Comparison of ENCODE assay signal across 11 cellular contexts in the genomic region with DNA sequence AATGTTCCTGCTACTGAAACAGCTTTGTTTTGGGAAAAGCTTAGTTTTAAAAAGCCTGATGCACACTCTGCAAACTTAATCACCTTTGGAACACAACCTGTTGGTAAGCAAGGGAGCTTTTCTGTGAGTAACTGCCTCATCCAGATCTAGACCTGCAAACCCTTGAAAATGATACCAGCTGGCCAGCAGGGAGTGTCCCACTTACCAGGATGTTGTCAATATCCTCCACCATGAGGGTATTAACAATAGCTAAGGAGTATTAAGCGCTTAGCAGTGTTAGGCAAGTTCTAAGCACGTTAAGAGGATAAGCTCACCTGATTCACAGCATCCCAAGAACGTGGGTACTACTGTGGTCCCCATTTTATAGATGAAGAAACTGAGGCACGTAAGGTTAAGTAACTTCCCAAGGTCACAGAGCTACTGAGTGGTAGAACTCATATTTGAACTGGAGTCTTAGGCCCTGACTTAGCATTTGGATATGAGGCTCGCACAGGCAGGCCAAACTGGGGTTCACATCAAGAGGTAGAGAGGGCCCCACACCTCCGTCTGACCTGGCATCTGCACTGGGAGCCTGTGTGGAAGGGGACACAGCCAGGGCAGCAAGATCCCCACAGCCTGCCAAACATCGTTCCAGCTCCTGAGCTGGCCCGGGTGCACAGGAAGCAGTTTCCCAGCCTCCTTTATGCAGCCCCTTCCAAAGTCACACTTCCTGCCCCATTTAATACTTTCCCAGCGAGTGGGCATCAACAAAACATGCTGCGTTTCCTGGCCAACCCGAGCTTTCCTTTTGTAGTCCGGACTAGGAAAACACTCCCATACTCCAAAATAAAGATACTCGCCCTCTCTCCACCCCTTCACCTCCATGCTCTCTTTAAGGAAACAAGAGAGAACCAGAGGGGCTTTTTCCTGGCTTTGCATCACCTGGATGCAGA. TPM values are rescaled to one million over a fixed set of nuclear protein-coding genes. Genes with fewer than 3 reads are reported as not detected.
DNase-seq lines count a peak whose midpoint lies in the region; ATAC-seq and TF ChIP-seq lines count a peak whose summit lies in the region.
"Had no signal": no experiment of that assay in that cellular context is flagged by ENCODE, and none has a peak within 500 bp of the region (broad histone marks: within the 10 kb centered on the region; RNA-seq: fewer than 3 reads in every experiment).

No MANE protein-coding gene starts in this region.

- no peaks in the 10 kb centered on the region for H3K9me3 Mint-ChIP-seq in type B pancreatic cell
- H3K9me3 Mint-ChIP-seq: activated naive CD4-positive, alpha-beta T cell treated with anti-CD3 and anti-CD28 coated beads, Interleukin-2, amount 10 ng/mL, durations not matched to agents 7 days and 5 days had no signal

- H3K27ac Mint-ChIP-seq in type B pancreatic cell: peak overlapping the region; percentile 60
- H3K27ac Mint-ChIP-seq: activated naive CD4-positive, alpha-beta T cell treated with anti-CD3 and anti-CD28 coated beads, Interleukin-2, amount 10 ng/mL, durations not matched to agents 7 days and 5 days had no signal

- peak overlapping the region in 3 of 12 donors; percentile 4 to 23 (median 15) for H3K4me3 ChIP-seq in heart left ventricle
- H3K4me3 ChIP-seq: BLaER1 treated with 17β-estradiol and CSF1 and Interleukin-3, amounts not matched to agents 10 nM and 100 nM had no signal

- no peaks in the 10 kb centered on the region for H3K9me3 ChIP-seq in heart left ventricle
- H3K9me3 ChIP-seq: BLaER1 treated with 17β-estradiol and CSF1 and Interleukin-3, amounts not matched to agents 10 nM and 100 nM had no signal

- peaks cover 48% of the 10 kb centered on the region for H3K4me1 Mint-ChIP-seq in type B pancreatic cell (ENCODE audit: unreplicated experiment)

- H3K4me1 ChIP-seq in heart left ventricle: peaks cover 0 to 97% (median 82%) of the 10 kb centered on the region in 12 donors

- 41 to 59% (median 46%) methylated on average over 12 to 13 of the region's 13 CpGs for WGBS in heart left ventricle, 4 donors

- H3K36me3 ChIP-seq in heart left ventricle: no peaks in the 10 kb centered on the region

- H3K27ac ChIP-seq in heart left ventricle (peak overlapping the region in 9 of 12 donors; percentile 13 to 57 (median 42)), caudate nucleus (ENCODE audit: low read depth, low read length) (peak overlapping the region; percentile 46)
- H3K27ac ChIP-seq: BLaER1 treated with 17β-estradiol and CSF1 and Interleukin-3, amounts not matched to agents 10 nM and 100 nM had no signal

- peak in 3 of 4 donors; percentile 12 to 46 (median 14) for ATAC-seq in heart left ventricle
- peak; percentile 18 for ATAC-seq in left lobe of liver
- no peak for ATAC-seq in HG03108 (IDR thresholded peaks at IDR 0.05; ENCODE audit: unreplicated experiment)

- peaks cover 9% of the 10 kb centered on the region for H3K36me3 Mint-ChIP-seq in type B pancreatic cell

- H3K27me3 ChIP-seq in heart left ventricle: no peaks in the 10 kb centered on the region
- H3K27me3 ChIP-seq: BLaER1 treated with 17β-estradiol and CSF1 and Interleukin-3, amounts not matched to agents 10 nM and 100 nM had no signal

- DNase-seq in heart left ventricle (peak in 1 of 5 donors; percentile 38), cardiac septum (ENCODE audit: low spot score) (no peak), caudate nucleus (lab: John Stamatoyannopoulos, UW) (peak in 26 of 61 donors; percentile 4 to 75 (median 30)), left lobe of liver (ENCODE audit: low spot score) (no peak), type B pancreatic cell (ENCODE audit: extremely low spot score, unreplicated experiment) (no peak), glomerular visceral epithelial cell (ENCODE audit: extremely low spot score) (no peak), NCI-H345 treated with DMSO at 0.1 percent for 48 hours (lab: John Stamatoyannopoulos, UW; ENCODE audit: unreplicated experiment) (no peak)
- DNase-seq: activated naive CD4-positive, alpha-beta T cell treated with anti-CD3 and anti-CD28 coated beads, Interleukin-2, amount 10 ng/mL, durations not matched to agents 7 days and 5 days; T-helper 9 cell had no signal

- no peak for TF ChIP-seq CTCF in heart left ventricle (IDR thresholded peaks at IDR 0.05)
- TF ChIP-seq CTCF in type B pancreatic cell (conservative IDR thresholded peaks at IDR 0.05): no peak

- no peak overlapping the region for H3K4me3 Mint-ChIP-seq in type B pancreatic cell
- H3K4me3 Mint-ChIP-seq: activated naive CD4-positive, alpha-beta T cell treated with anti-CD3 and anti-CD28 coated beads, Interleukin-2, amount 10 ng/mL, durations not matched to agents 7 days and 5 days had no signal

- H3K27me3 Mint-ChIP-seq in type B pancreatic cell: no peaks in the 10 kb centered on the region
- H3K27me3 Mint-ChIP-seq: activated naive CD4-positive, alpha-beta T cell treated with anti-CD3 and anti-CD28 coated beads, Interleukin-2, amount 10 ng/mL, durations not matched to agents 7 days and 5 days had no signal

- intact Hi-C loops in heart left ventricle (cut with DNase I) (no loop called here), cardiac septum (cut with DNase I) (no loop called here)

- no peak for TF ChIP-seq POLR2A in heart left ventricle (IDR thresholded peaks at IDR 0.05)

RNA-seq across cellular contexts. Expression of a gene that starts 32.6 kb away (rescaled TPM):
- total RNA-seq in heart left ventricle: 10 to 100 TPM; 21.7 to 47.2 (median 28.7) TPM
- polyA plus RNA-seq in heart left ventricle: 10 to 100 TPM; 11.5 to 12.0 TPM
- total RNA-seq in cardiac septum: 22.4 TPM
- 30.5 TPM for total RNA-seq in left lobe of liver
- 19.7 and 23.6 TPM in 2 replicates for total RNA-seq in type B pancreatic cell (ENCODE audit: low replicate concordance)
